Comparison of ENCODE assay signal across 16 cellular contexts in genomic region chrX:142978130-142978684, GRCh38. TPM values are rescaled to one million over a fixed set of nuclear protein-coding genes. Genes with fewer than 3 reads are reported as not detected.
A peak's percentile ranks its signal among the peaks of the same experiment; 100 is the strongest.
DNase-seq lines count a peak whose midpoint lies in the region; ATAC-seq and TF ChIP-seq lines count a peak whose summit lies in the region.
"Had no signal": no experiment of that assay in that cellular context is flagged by ENCODE, and none has a peak within 500 bp of the region (broad histone marks: within the 10 kb centered on the region; RNA-seq: fewer than 3 reads in every experiment).

No MANE protein-coding gene starts in this region.

- ATAC-seq in GM19438 (IDR thresholded peaks at IDR 0.05; ENCODE audit: low read depth, unreplicated experiment) (peak; percentile 52), HG02973 (IDR thresholded peaks at IDR 0.05; ENCODE audit: unreplicated experiment) (peak; percentile 37)
- ATAC-seq: effector memory CD8-positive, alpha-beta T cell; stimulated activated effector memory CD8-positive, alpha-beta T cell treated with anti-CD3 and anti-CD28 coated beads, Interleukin-12 subunit alpha, Interleukin-12 subunit beta, amount 100 ng/mL, for 72 hours had no signal

- no peak for TF ChIP-seq POLR2A in stomach (IDR thresholded peaks at IDR 0.05)

- in situ Hi-C loops in GM13977 (cut with MboI; ENCODE audit: low pct_unique_long_range_greater_than_20kb, low sequenced_read_pairs, unreplicated experiment): no loop called here

- no peak overlapping the region for H2AFZ ChIP-seq in OCI-LY3 (ENCODE audit: low read depth, low read length)

- H3K4me1 ChIP-seq in OCI-LY3 (ENCODE audit: low read length) (peaks cover 51% of the 10 kb centered on the region), stomach (no peaks in the 10 kb centered on the region)

- no peaks in the 10 kb centered on the region for H3K79me2 ChIP-seq in OCI-LY3 (ENCODE audit: low read length)

- H3K9me3 ChIP-seq in OCI-LY3 (ENCODE audit: insufficient read depth, low read length): no peaks in the 10 kb centered on the region
- H3K9me3 ChIP-seq in stomach: no peaks in the 10 kb centered on the region

- H3K4me2 ChIP-seq in OCI-LY3 (ENCODE audit: low read length): peak overlapping the region; percentile 94

- H4K20me1 ChIP-seq in OCI-LY3 (ENCODE audit: insufficient read depth, low read length): no peaks in the 10 kb centered on the region

- no peak for TF ChIP-seq CTCF in GM13977 (IDR thresholded peaks at IDR 0.05; ENCODE audit: extremely low read depth, insufficient read depth, missing control alignments)
- no peak for TF ChIP-seq CTCF in OCI-LY3 (IDR thresholded peaks at IDR 0.05; ENCODE audit: low read depth, low read length)
- TF ChIP-seq CTCF in stomach (IDR thresholded peaks at IDR 0.05): no peak

- peak overlapping the region; percentile 68 for H3K4me3 ChIP-seq in OCI-LY3 (ENCODE audit: low read length)
- no peak overlapping the region for H3K4me3 ChIP-seq in stomach

- H3K27ac ChIP-seq in OCI-LY3 (ENCODE audit: low read length) (peak overlapping the region; percentile 91), stomach (no peak overlapping the region)
- H3K27ac ChIP-seq: brain microvascular endothelial cell had no signal

- 40 to 53% (median 49%) methylated on average over 4 of the region's 4 CpGs for WGBS in stomach, 5 donors

- no peaks in the 10 kb centered on the region for H3K36me3 ChIP-seq in OCI-LY3 (replicated peaks; ENCODE audit: low read depth, low read length)
- no peaks in the 10 kb centered on the region for H3K36me3 ChIP-seq in stomach
- H3K36me3 ChIP-seq: brain microvascular endothelial cell had no signal

- intact Hi-C loops in stomach (cut with DNase I; ENCODE audit: low total_unique reads): no loop called here

- no peak for TF ChIP-seq EP300 in stomach (IDR thresholded peaks at IDR 0.05)

- no peaks in the 10 kb centered on the region for H3K27me3 ChIP-seq in OCI-LY3 (ENCODE audit: low read depth, low read length)
- no peaks in the 10 kb centered on the region for H3K27me3 ChIP-seq in stomach
- H3K27me3 ChIP-seq: brain microvascular endothelial cell had no signal

- peak; percentile 7 for DNase-seq in GM13977 (ENCODE audit: low spot score)
- DNase-seq in stomach: no peak
- DNase-seq in NK-92 (lab: John Stamatoyannopoulos, UW; ENCODE audit: unreplicated experiment): no peak
- DNase-seq in DMS153 treated with DMSO at 0.1 percent for 48 hours (lab: John Stamatoyannopoulos, UW; ENCODE audit: unreplicated experiment): no peak
- no peak for DNase-seq in H4 (ENCODE audit: low spot score)
- DNase-seq: activated CD4-positive, alpha-beta T cell treated with anti-CD3 and anti-CD28 coated beads, Interleukin-2, amount 10 ng/mL, durations not matched to agents 7 days and 5 days; brain microvascular endothelial cell; effector memory CD8-positive, alpha-beta T cell; kidney; NCI-H187; stimulated activated CD4-positive, alpha-beta T cell treated with anti-CD3 and anti-CD28 coated beads, Interleukin-2, amount 100 ng/mL, for 24 hours had no signal

- peak overlapping the region; percentile 53 for H3K9ac ChIP-seq in OCI-LY3 (ENCODE audit: low read length)

RNA-seq across cellular contexts. Expression of gene SPANXN4, which starts 47.5 kb away (rescaled TPM):
- total RNA-seq in stomach: not detected
- polyA plus RNA-seq in stomach: not detected
- total RNA-seq in H4 (2014; rRNA removed; shearing (Covaris generic)): not detected in 2 replicates
- total RNA-seq: activated CD4-positive, alpha-beta T cell treated with anti-CD3 and anti-CD28 coated beads, Interleukin-2, amount 10 ng/mL, durations not matched to agents 7 days and 5 days; kidney; pulmonary artery endothelial cell had no signal
